8 cellular contexts compared by ENCODE assay signal in genomic region chr13:109145631-109146030, GRCh38.
A peak's percentile ranks its signal among the peaks of the same experiment; 100 is the strongest.
DNase-seq lines count a peak whose midpoint lies in the region; ATAC-seq and TF ChIP-seq lines count a peak whose summit lies in the region.

No MANE protein-coding gene starts in this region.

- no peak for TF ChIP-seq POLR2A in adrenal gland (IDR thresholded peaks at IDR 0.05)

- DNase-seq in COLO829 (ENCODE audit: low spot score) (peak; percentile 60), NCI-H2029 treated with DMSO at 0.1 percent for 48 hours (lab: John Stamatoyannopoulos, UW) (peak; percentile 50), adrenal gland (peak; percentile 48 to 82 (median 65)), hepatic stellate cell (ENCODE audit: low spot score) (peak; percentile 75), stromal cell of bone marrow (ENCODE audit: low read depth) (peak; percentile 47)
- no peak for DNase-seq in stimulated activated CD4-positive, alpha-beta T cell treated with anti-CD3 and anti-CD28 coated beads, Interleukin-4, amount 100 ng/mL, for 4 hours

- H3K27me3 ChIP-seq in adrenal gland = no peaks in the 10 kb centered on the region

- no peak overlapping the region for H3K4me3 ChIP-seq in adrenal gland

- no peaks in the 10 kb centered on the region for H3K9me3 ChIP-seq in adrenal gland (replicated peaks in 1 of 3)

- peaks cover 0 to 7% of the 10 kb centered on the region in 2 donors for H3K4me1 ChIP-seq in adrenal gland (replicated peaks in 1 of 2)

- H3K27ac ChIP-seq in adrenal gland = no peak overlapping the region

- no peaks in the 10 kb centered on the region for H3K36me3 ChIP-seq in adrenal gland (replicated peaks in 1 of 2)

- TF ChIP-seq CTCF in adrenal gland (IDR thresholded peaks at IDR 0.05) = peak; percentile 72 to 84 (median 78)

- ATAC-seq in GM18870 (IDR thresholded peaks at IDR 0.05; ENCODE audit: unreplicated experiment) (peak; percentile 91), HG02981 (IDR thresholded peaks at IDR 0.05; ENCODE audit: unreplicated experiment) (peak; percentile 90)

- WGBS in adrenal gland, 4 donors = 10 to 15% (median 12%) methylated on average over 4 of the region's 4 CpGs

- intact Hi-C loops in adrenal gland (cut with DNase I) = loop anchor here (10.0 kb wide), 3 partner anchors 539 to 959 kb away; partner anchors contain the start of gene IRS2 (in 2 of the 2)

Comparison
In these comparisons a context has a peak if more than half of its experiments do, and no peak if none do; other contexts are left out.
1. DNase-seq: peak in COLO829 (single experiment), NCI-H2029 treated with DMSO at 0.1 percent for 48 hours (single experiment), adrenal gland (7 of 7), hepatic stellate cell (single experiment) and stromal cell of bone marrow (single experiment); none in stimulated activated CD4-positive, alpha-beta T cell treated with anti-CD3 and anti-CD28 coated beads, Interleukin-4, amount 100 ng/mL, for 4 hours (0 of 2).